1 cellular context compared by ENCODE assay signal in the genomic region with DNA sequence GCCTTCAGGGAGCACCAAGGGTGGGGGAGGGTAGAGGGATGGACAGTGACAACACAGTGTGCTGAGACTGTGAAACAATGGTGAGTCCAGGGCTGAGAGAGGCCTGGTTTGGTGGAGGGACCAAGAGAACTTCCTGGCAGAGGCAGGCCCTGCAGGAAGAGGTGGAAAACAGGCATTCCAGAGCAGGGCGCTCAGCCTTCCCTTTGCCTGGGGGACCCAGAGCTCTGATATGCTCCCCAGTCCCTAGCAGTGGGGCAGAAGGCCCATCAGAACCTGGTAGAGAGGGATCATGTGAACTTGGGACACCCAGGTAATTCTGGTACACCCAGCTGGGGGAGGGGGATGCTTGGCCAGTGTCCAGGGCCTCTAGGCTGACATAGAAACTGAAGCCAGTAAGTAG.
TF ChIP-seq lines count a peak whose summit lies in the region.

No MANE protein-coding gene starts in this region.

TF ChIP-seq in SK-N-SH, 30 proteins besides CTCF, POLR2A, EP300 and RAD21:
- TF ChIP-seq FOSL2 (IDR thresholded peaks at IDR 0.05; ENCODE audit: borderline replicate concordance, low read depth): no peak
